In the genomic region with DNA sequence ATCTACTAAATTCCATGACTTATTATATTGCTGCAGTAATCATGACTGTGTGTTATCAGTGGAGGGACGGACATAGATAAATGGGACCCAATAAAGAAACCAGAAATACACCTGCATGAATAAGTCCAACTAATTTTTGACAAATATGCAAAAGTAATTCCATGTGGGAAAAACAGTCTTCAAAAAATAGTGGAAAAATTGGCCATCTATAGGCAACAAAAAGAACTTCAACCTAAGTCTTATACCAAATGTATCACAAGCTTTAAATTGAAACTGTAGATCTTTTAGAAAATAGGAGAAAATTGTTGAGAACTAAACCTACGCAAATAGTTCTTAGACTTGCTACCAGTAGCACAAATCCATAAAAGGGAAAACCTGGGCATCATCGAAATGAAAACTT, we compare ENCODE assay signal across 2 cellular contexts.
TF ChIP-seq lines count a peak whose summit lies in the region.

No MANE protein-coding gene starts in this region.

TF ChIP-seq in SK-N-SH, 30 proteins besides CTCF, POLR2A, EP300 and RAD21 (continued from another document):
- TF ChIP-seq PBX3 (IDR thresholded peaks at IDR 0.05) (no peak), USF1 (IDR thresholded peaks at IDR 0.05; ENCODE audit: borderline replicate concordance, low read depth) (no peak), MXI1 (IDR thresholded peaks at IDR 0.05; ENCODE audit: low read depth, low read length) (no peak), TAF1 (IDR thresholded peaks at IDR 0.05; ENCODE audit: borderline replicate concordance, low read depth, low read length) (no peak), NFIC (IDR thresholded peaks at IDR 0.05; ENCODE audit: borderline replicate concordance) (no peak), TEAD4 (IDR thresholded peaks at IDR 0.05; ENCODE audit: borderline replicate concordance, insufficient read depth) (no peak), MAX (IDR thresholded peaks at IDR 0.05; ENCODE audit: low read depth) (no peak), MEF2A (IDR thresholded peaks at IDR 0.05; ENCODE audit: borderline replicate concordance, low read depth) (no peak), GATA2 (CRISPR knock-in tag; IDR thresholded peaks at IDR 0.05) (no peak), FOXJ3 (CRISPR knock-in tag; IDR thresholded peaks at IDR 0.05) (no peak)
- TF ChIP-seq, protein P1, sequence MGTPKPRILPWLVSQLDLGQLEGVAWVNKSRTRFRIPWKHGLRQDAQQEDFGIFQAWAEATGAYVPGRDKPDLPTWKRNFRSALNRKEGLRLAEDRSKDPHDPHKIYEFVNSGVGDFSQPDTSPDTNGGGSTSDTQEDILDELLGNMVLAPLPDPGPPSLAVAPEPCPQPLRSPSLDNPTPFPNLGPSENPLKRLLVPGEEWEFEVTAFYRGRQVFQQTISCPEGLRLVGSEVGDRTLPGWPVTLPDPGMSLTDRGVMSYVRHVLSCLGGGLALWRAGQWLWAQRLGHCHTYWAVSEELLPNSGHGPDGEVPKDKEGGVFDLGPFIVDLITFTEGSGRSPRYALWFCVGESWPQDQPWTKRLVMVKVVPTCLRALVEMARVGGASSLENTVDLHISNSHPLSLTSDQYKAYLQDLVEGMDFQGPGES (IDR thresholded peaks at IDR 0.05; ENCODE audit: low read depth, low read length), result no peak

TF ChIP-seq in SK-N-SH treated with all-trans-retinoic acid at 6 μM for 48 hours, 23 proteins besides CTCF, POLR2A, EP300 and RAD21 (continued from another document):
- TF ChIP-seq, protein P2, sequence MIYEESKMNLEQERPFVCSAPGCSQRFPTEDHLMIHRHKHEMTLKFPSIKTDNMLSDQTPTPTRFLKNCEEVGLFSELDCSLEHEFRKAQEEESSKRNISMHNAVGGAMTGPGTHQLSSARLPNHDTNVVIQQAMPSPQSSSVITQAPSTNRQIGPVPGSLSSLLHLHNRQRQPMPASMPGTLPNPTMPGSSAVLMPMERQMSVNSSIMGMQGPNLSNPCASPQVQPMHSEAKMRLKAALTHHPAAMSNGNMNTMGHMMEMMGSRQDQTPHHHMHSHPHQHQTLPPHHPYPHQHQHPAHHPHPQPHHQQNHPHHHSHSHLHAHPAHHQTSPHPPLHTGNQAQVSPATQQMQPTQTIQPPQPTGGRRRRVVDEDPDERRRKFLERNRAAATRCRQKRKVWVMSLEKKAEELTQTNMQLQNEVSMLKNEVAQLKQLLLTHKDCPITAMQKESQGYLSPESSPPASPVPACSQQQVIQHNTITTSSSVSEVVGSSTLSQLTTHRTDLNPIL (CRISPR knock-in tag; IDR thresholded peaks at IDR 0.05; ENCODE audit: low read depth), result no peak
- TF ChIP-seq TOX (CRISPR knock-in tag; IDR thresholded peaks at IDR 0.05; ENCODE audit: borderline replicate concordance), result no peak
- TF ChIP-seq TCF4 (CRISPR knock-in tag; IDR thresholded peaks at IDR 0.05; ENCODE audit: borderline replicate concordance), result no peak
- no peak for TF ChIP-seq PATZ1 (CRISPR knock-in tag; IDR thresholded peaks at IDR 0.05; ENCODE audit: borderline replicate concordance)
- no peak for TF ChIP-seq PPARA (CRISPR knock-in tag; IDR thresholded peaks at IDR 0.05; ENCODE audit: borderline replicate concordance)
- TF ChIP-seq OSR1 (CRISPR knock-in tag; IDR thresholded peaks at IDR 0.05), result no peak
- TF ChIP-seq ZC3H10 (CRISPR knock-in tag; IDR thresholded peaks at IDR 0.05), result no peak
- TF ChIP-seq ZNF8 (CRISPR knock-in tag; IDR thresholded peaks at IDR 0.05), result no peak
- no peak for TF ChIP-seq ZFP30 (CRISPR knock-in tag; IDR thresholded peaks at IDR 0.05)
- TF ChIP-seq ARNTL (CRISPR knock-in tag; IDR thresholded peaks at IDR 0.05; ENCODE audit: borderline replicate concordance, low read depth), result no peak
- TF ChIP-seq ZNF70 (CRISPR knock-in tag; IDR thresholded peaks at IDR 0.05), result no peak
